19 cellular contexts compared by ENCODE assay signal in genomic region chr7:16785316-16785715, GRCh38. TPM values are rescaled to one million over a fixed set of nuclear protein-coding genes. Genes with fewer than 3 reads are reported as not detected.
A peak's percentile ranks its signal among the peaks of the same experiment; 100 is the strongest.
DNase-seq lines count a peak whose midpoint lies in the region; ATAC-seq, FAIRE-seq and TF ChIP-seq lines count a peak whose summit lies in the region.
"Had no signal": no experiment of that assay in that cellular context is flagged by ENCODE, and none has a peak within 500 bp of the region (broad histone marks: within the 10 kb centered on the region; RNA-seq: fewer than 3 reads in every experiment).

No MANE protein-coding gene starts in this region.

- ATAC-seq in GM18861 (IDR thresholded peaks at IDR 0.05; ENCODE audit: unreplicated experiment): no peak
- ATAC-seq: T-cell had no signal

- peak overlapping the region; percentile 49 for H3K27ac Mint-ChIP-seq in Caco-2 (ENCODE audit: unreplicated experiment)
- H3K27ac Mint-ChIP-seq: CD14-positive monocyte, T-cell had no signal

- peak; percentile 62 for FAIRE-seq in colon (lab: Jason Lieb, UNC)

- no peaks in the 10 kb centered on the region for H3K9me3 Mint-ChIP-seq in Caco-2 (ENCODE audit: unreplicated experiment)
- H3K9me3 Mint-ChIP-seq: CD14-positive monocyte, T-cell had no signal

- H3K4me3 Mint-ChIP-seq in Caco-2 (ENCODE audit: unreplicated experiment): no peak overlapping the region
- H3K4me3 Mint-ChIP-seq: CD14-positive monocyte, T-cell had no signal

- no peaks in the 10 kb centered on the region for H3K9me3 ChIP-seq in Caco-2
- H3K9me3 ChIP-seq: SK-N-SH had no signal

- peaks cover 1% of the 10 kb centered on the region for H3K36me3 ChIP-seq in Caco-2 (ENCODE audit: control insufficient read depth, insufficient read depth, low read length)

- no peaks in the 10 kb centered on the region for H3K27me3 Mint-ChIP-seq in Caco-2 (ENCODE audit: insufficient read depth, unreplicated experiment)
- H3K27me3 Mint-ChIP-seq: T-cell had no signal

- DNase-seq in Caco-2 (no peak), DMS53 (lab: John Stamatoyannopoulos, UW) (peak; percentile 87), NCI-H345 (lab: John Stamatoyannopoulos, UW) (peak; percentile 76), MV-4-11 (lab: John Stamatoyannopoulos, UW) (no peak), posterior cingulate gyrus (no peak)
- DNase-seq: ACHN, AML-193, DMS153, HCEC 1CT, IMR-90, NCI-H1436 treated with DMSO at 0.1 percent for 48 hours, T-cell, T-helper 9 cell had no signal

- no peaks in the 10 kb centered on the region for H3K4me1 Mint-ChIP-seq in Caco-2 (ENCODE audit: low read depth, unreplicated experiment)
- H3K4me1 Mint-ChIP-seq: CD14-positive monocyte, T-cell had no signal

- no peak overlapping the region for H3K4me3 ChIP-seq in Caco-2 (ENCODE audit: low read depth, low read length)

- CTCF ChIA-PET in Caco-2 (lab: Charles Lee): no interaction called here

- POLR2A ChIA-PET in Caco-2 (lab: Charles Lee): no interaction called here

- H3K4me1 ChIP-seq in Caco-2: peaks cover 27% of the 10 kb centered on the region

- peaks cover 44% of the 10 kb centered on the region for H3K36me3 Mint-ChIP-seq in Caco-2 (ENCODE audit: insufficient read depth, unreplicated experiment)
- H3K36me3 Mint-ChIP-seq: CD14-positive monocyte, T-cell had no signal

- intact Hi-C loops in Caco-2 (cut with micrococcal nuclease; ENCODE audit: unreplicated experiment) (no loop called here), posterior cingulate gyrus (cut with DNase I) (no loop called here)

- TF ChIP-seq CTCF in Caco-2 (IDR thresholded peaks at IDR 0.05; ENCODE audit: insufficient read depth in 1 of 2, low read depth in 1 of 2, low read length in 1 of 2, severe bottlenecking in 1 of 2, unreplicated experiment in 1 of 2): no peak

- BruUV-seq in Caco-2 (replicated peaks; lab: Mats Ljungman, UMichigan): no TSS peak

- H3K27me3 ChIP-seq in Caco-2 (replicated peaks; ENCODE audit: control insufficient read depth, insufficient read depth, low read length): no peaks in the 10 kb centered on the region

RNA-seq across cellular contexts. Expression of gene AGR2, which starts 19.5 kb away (rescaled TPM):
- 343 and 467 TPM in 2 replicates for total RNA-seq in Caco-2 (2022)
- total RNA-seq: HT1080, IMR-90, LHCN-M2 had no signal

RNA-seq across cellular contexts. Expression of gene TSPAN13, which starts 31.8 kb away (rescaled TPM):
- total RNA-seq in Caco-2 (2022): 193 and 208 TPM in 2 replicates

Comparison
In these comparisons a context has a peak if more than half of its experiments do, and no peak if none do; other contexts are left out.
1. DNase-seq: peak in DMS53 (single experiment) and NCI-H345 (single experiment); none in Caco-2 (0 of 2), MV-4-11 (single experiment) and posterior cingulate gyrus (0 of 10).